8 cellular contexts compared by ENCODE assay signal in the genomic region with DNA sequence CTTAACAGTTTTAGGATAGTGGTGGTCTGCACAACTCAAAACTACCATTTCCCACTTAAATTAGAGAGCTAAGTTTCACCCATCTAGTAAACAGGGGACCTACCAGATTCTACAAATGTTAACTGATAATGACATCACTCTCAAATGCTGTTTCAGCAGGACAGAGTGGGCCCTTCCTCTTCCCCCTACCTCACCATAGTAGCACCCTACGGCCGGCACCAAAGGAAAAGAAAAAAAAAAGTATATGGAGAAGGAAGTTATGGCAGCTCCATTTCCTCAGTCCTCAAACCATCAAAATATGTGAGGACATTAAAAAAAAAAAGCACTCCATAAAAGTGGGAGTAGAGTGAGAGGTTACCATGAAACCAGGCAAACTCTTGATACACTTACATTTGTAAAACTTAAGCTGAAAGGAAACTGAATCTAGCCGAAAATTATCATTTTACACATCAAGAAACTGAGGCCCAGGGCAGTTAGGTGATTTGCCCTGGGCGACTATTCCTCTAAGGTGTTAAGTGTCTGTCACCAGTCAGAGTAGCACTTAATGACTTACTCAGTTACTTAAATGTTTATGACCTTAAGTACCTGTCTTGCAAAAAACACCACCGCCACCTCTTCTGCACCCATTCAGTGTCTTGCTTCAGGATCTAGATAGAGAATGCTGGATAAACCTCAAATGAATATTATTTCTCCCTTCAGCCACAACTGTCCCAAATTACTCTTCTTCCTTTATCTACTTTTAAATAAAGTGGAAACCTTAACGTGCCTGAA. TPM values are rescaled to one million over a fixed set of nuclear protein-coding genes. Genes with fewer than 3 reads are reported as not detected.
DNase-seq lines count a peak whose midpoint lies in the region; ATAC-seq and TF ChIP-seq lines count a peak whose summit lies in the region.

No MANE protein-coding gene starts in this region.

- ATAC-seq in naive thymus-derived CD4-positive, alpha-beta T cell: no peak
- ATAC-seq in GM19395 (IDR thresholded peaks at IDR 0.05; ENCODE audit: unreplicated experiment): no peak

- H3K4me1 Mint-ChIP-seq in naive thymus-derived CD4-positive, alpha-beta T cell: peaks cover 42 to 67% (median 63%) of the 10 kb centered on the region in 7 donors

- intact Hi-C loops in colonic mucosa (cut with DNase I): loop anchor here (5.0 kb wide), 1 partner anchor 59 kb away; the partner anchor contains the start of gene PCCB
- intact Hi-C loops in naive thymus-derived CD4-positive, alpha-beta T cell (cut with micrococcal nuclease): loop anchor here (1.0 to 10.0 kb wide), 12 partner anchors 7 to 1991 kb away; partner anchors contain the start of genes ARMC8 (in 1 of the 2) and PPP2R3A (in 1 of the 2)

- H3K36me3 ChIP-seq in colonic mucosa: no peaks in the 10 kb centered on the region
- H3K36me3 ChIP-seq in naive thymus-derived CD4-positive, alpha-beta T cell (ENCODE audit: control insufficient read depth in 2 of 3, insufficient read depth in 3 of 3, low read length in 3 of 3): peaks cover 0 to 14% (median 0%) of the 10 kb centered on the region in 3 experiments

- peaks cover 0 to 6% (median 0%) of the 10 kb centered on the region in 5 donors for H3K27me3 Mint-ChIP-seq in naive thymus-derived CD4-positive, alpha-beta T cell

- H3K4me3 Mint-ChIP-seq in naive thymus-derived CD4-positive, alpha-beta T cell: peak overlapping the region; percentile 91 to 99 (median 98)

- peaks cover 0 to 17% (median 0%) of the 10 kb centered on the region in 11 donors for H3K9me3 Mint-ChIP-seq in naive thymus-derived CD4-positive, alpha-beta T cell

- TF ChIP-seq CTCF in colonic mucosa (IDR thresholded peaks at IDR 0.05): no peak

- H3K36me3 Mint-ChIP-seq in naive thymus-derived CD4-positive, alpha-beta T cell: peaks cover 6 to 47% (median 16%) of the 10 kb centered on the region in 5 donors

- POLR2A ChIA-PET in naive thymus-derived CD4-positive, alpha-beta T cell (lab: Charles Lee): interaction anchor here (0.6 to 6.3 kb wide), 12 partner anchors 7 to 668 kb away, joined by 3 to 78 read pairs (median 4); partner anchors contain the start of genes NCK1, PCCB and STAG1

- H3K27me3 ChIP-seq in colonic mucosa: no peaks in the 10 kb centered on the region
- H3K27me3 ChIP-seq in naive thymus-derived CD4-positive, alpha-beta T cell (ENCODE audit: control insufficient read depth in 2 of 2, insufficient read depth in 2 of 2, low read length in 2 of 2): no peaks in the 10 kb centered on the region

- H3K27ac Mint-ChIP-seq in naive thymus-derived CD4-positive, alpha-beta T cell: peak overlapping the region; percentile 94 to 100 (median 99)

- peaks cover 7% of the 10 kb centered on the region for H3K4me1 ChIP-seq in colonic mucosa
- peaks cover 30% of the 10 kb centered on the region in 2 donors for H3K4me1 ChIP-seq in naive thymus-derived CD4-positive, alpha-beta T cell (ENCODE audit: control insufficient read depth in 2 of 2, insufficient read depth in 2 of 2, low read length in 2 of 2)

- H3K4me3 ChIP-seq in colonic mucosa: peak overlapping the region; percentile 72
- H3K4me3 ChIP-seq in naive thymus-derived CD4-positive, alpha-beta T cell (ENCODE audit: low read length): peak overlapping the region; percentile 83

- CTCF ChIA-PET in naive thymus-derived CD4-positive, alpha-beta T cell (lab: Charles Lee): interaction anchor here (0.6 to 1.3 kb wide), 4 partner anchors 13 to 821 kb away, joined by 3 read pairs; no protein-coding TSS in a partner anchor

- DNase-seq in NCI-H1105 treated with DMSO at 0.1 percent for 48 hours (lab: John Stamatoyannopoulos, UW) (peak; percentile 38), NCI-H1105 (lab: John Stamatoyannopoulos, UW) (no peak), NCI-H69 (lab: John Stamatoyannopoulos, UW) (peak; percentile 34), colonic mucosa (no peak), NCI-H2227 treated with DMSO at 0.1 percent for 48 hours (lab: John Stamatoyannopoulos, UW) (no peak), HuH-7 (ENCODE audit: low spot score) (no peak)
- DNase-seq in naive thymus-derived CD4-positive, alpha-beta T cell: no peak

- peak overlapping the region; percentile 98 for H3K27ac ChIP-seq in colonic mucosa
- peak overlapping the region; percentile 94 for H3K27ac ChIP-seq in naive thymus-derived CD4-positive, alpha-beta T cell (ENCODE audit: low read depth, low read length)

- H3K9ac ChIP-seq in colonic mucosa (ENCODE audit: low read depth in 2 of 2, low read length in 2 of 2): peak overlapping the region; percentile 28 to 91

- H3K9me3 ChIP-seq in colonic mucosa: no peaks in the 10 kb centered on the region
- H3K9me3 ChIP-seq in naive thymus-derived CD4-positive, alpha-beta T cell (ENCODE audit: control insufficient read depth in 2 of 3, low read length in 3 of 3): no peaks in the 10 kb centered on the region

RNA-seq across cellular contexts. Expression of gene MSL2, which starts 2.7 kb away (rescaled TPM):
- total RNA-seq in colonic mucosa: 10 to 100 TPM; 23.5 to 31.0 TPM
- 100 to 1,000 TPM in 3 of 5 experiments, 10 to 100 TPM in 2; 57.8 to 110 (median 107) TPM for total RNA-seq in naive thymus-derived CD4-positive, alpha-beta T cell
- polyA plus RNA-seq in naive thymus-derived CD4-positive, alpha-beta T cell: 10 to 100 TPM; 40.9 to 42.8 TPM

RNA-seq across cellular contexts. Expression of gene PCCB, which starts 56.7 kb away (rescaled TPM):
- 10 to 100 TPM; 60.0 to 67.0 TPM for total RNA-seq in colonic mucosa
- 10 to 100 TPM; 13.6 to 22.6 (median 16.6) TPM for total RNA-seq in naive thymus-derived CD4-positive, alpha-beta T cell
- 10 to 100 TPM; 27.2 to 30.9 TPM for polyA plus RNA-seq in naive thymus-derived CD4-positive, alpha-beta T cell

Comparison
In these comparisons a context has a peak if more than half of its experiments do, and no peak if none do; other contexts are left out.
1. DNase-seq: peak in NCI-H1105 treated with DMSO at 0.1 percent for 48 hours (single experiment) and NCI-H69 (single experiment); none in NCI-H1105 (single experiment), colonic mucosa (single experiment), naive thymus-derived CD4-positive, alpha-beta T cell (0 of 9), NCI-H2227 treated with DMSO at 0.1 percent for 48 hours (single experiment) and HuH-7 (single experiment).